Comparison of ENCODE assay signal across 8 cellular contexts in genomic region chr13:27425151-27425917, GRCh38. TPM values are rescaled to one million over a fixed set of nuclear protein-coding genes. Genes with fewer than 3 reads are reported as not detected.
A peak's percentile ranks its signal among the peaks of the same experiment; 100 is the strongest.
DNase-seq lines count a peak whose midpoint lies in the region; ATAC-seq, FAIRE-seq and TF ChIP-seq lines count a peak whose summit lies in the region.

No MANE protein-coding gene starts in this region.

- no peaks in the 10 kb centered on the region for H3K27me3 Mint-ChIP-seq in activated CD8-positive, alpha-beta T cell treated with anti-CD3 and anti-CD28 coated beads, Interleukin-2, amount 10 ng/mL, durations not matched to agents 7 days and 5 days (ENCODE audit: low read depth)
- H3K27me3 Mint-ChIP-seq in glutamatergic neuron (ENCODE audit: unreplicated experiment), result peaks cover 8% of the 10 kb centered on the region

- peaks cover 38% of the 10 kb centered on the region for H3K36me3 Mint-ChIP-seq in activated CD8-positive, alpha-beta T cell treated with anti-CD3 and anti-CD28 coated beads, Interleukin-2, amount 10 ng/mL, durations not matched to agents 7 days and 5 days (ENCODE audit: low read depth)
- H3K36me3 Mint-ChIP-seq in glutamatergic neuron (ENCODE audit: unreplicated experiment), result no peaks in the 10 kb centered on the region

- peak; percentile 46 for DNase-seq in activated CD8-positive, alpha-beta T cell treated with anti-CD3 and anti-CD28 coated beads, Interleukin-2, amount 10 ng/mL, durations not matched to agents 7 days and 5 days
- DNase-seq in glutamatergic neuron (no peak), small intestine (peak; percentile 30), urothelium cell line (ENCODE audit: low spot score) (no peak)

- H3K27ac ChIP-seq in small intestine (ENCODE audit: low read depth in 1 of 2, low read length in 1 of 2), result peak overlapping the region; percentile 89 to 98

- H3K4me3 Mint-ChIP-seq in activated CD8-positive, alpha-beta T cell treated with anti-CD3 and anti-CD28 coated beads, Interleukin-2, amount 10 ng/mL, durations not matched to agents 7 days and 5 days, result peak overlapping the region; percentile 84
- H3K4me3 Mint-ChIP-seq in glutamatergic neuron (ENCODE audit: unreplicated experiment), result peak overlapping the region; percentile 85

- POLR2A ChIA-PET in activated CD8-positive, alpha-beta T cell treated with anti-CD3 and anti-CD28 coated beads, Interleukin-2, amount 10 ng/mL, durations not matched to agents 7 days and 5 days (lab: Charles Lee), result interaction anchor here (0.7 to 6.5 kb wide), 8 partner anchors 10 to 204 kb away, joined by 3 to 156 read pairs (median 9); partner anchors contain the start of genes LNX2, MTIF3 and POLR1D

- CTCF ChIA-PET in activated CD8-positive, alpha-beta T cell treated with anti-CD3 and anti-CD28 coated beads, Interleukin-2, amount 10 ng/mL, durations not matched to agents 7 days and 5 days (lab: Charles Lee), result interaction anchor here (0.8 to 5.5 kb wide), 11 partner anchors 10 to 401 kb away, joined by 3 to 36 read pairs (median 7); partner anchors contain the start of gene MTIF3

- no peak for TF ChIP-seq CTCF in glutamatergic neuron (IDR thresholded peaks at IDR 0.05; ENCODE audit: partially characterized antibody, unreplicated experiment)

- peaks cover 0 to 9% of the 10 kb centered on the region in 2 donors for H3K4me1 ChIP-seq in small intestine (ENCODE audit: control insufficient read depth in 2 of 2, insufficient read depth in 1 of 2, low read depth in 1 of 2, low read length in 1 of 2)

- H3K4me1 Mint-ChIP-seq in activated CD8-positive, alpha-beta T cell treated with anti-CD3 and anti-CD28 coated beads, Interleukin-2, amount 10 ng/mL, durations not matched to agents 7 days and 5 days (ENCODE audit: low read depth), result peaks cover 33% of the 10 kb centered on the region
- peaks cover 17% of the 10 kb centered on the region for H3K4me1 Mint-ChIP-seq in glutamatergic neuron (ENCODE audit: low read depth, unreplicated experiment)

- peak overlapping the region; percentile 43 to 68 for H3K4me3 ChIP-seq in small intestine (ENCODE audit: low read depth in 1 of 2, low read length in 2 of 2)

- WGBS in small intestine, 3 donors, result 14 to 23% (median 21%) methylated on average over 13 of the region's 13 CpGs

- no peaks in the 10 kb centered on the region for H3K9me3 ChIP-seq in small intestine (ENCODE audit: control insufficient read depth, low read depth)

- peak overlapping the region; percentile 92 for H3K27ac Mint-ChIP-seq in activated CD8-positive, alpha-beta T cell treated with anti-CD3 and anti-CD28 coated beads, Interleukin-2, amount 10 ng/mL, durations not matched to agents 7 days and 5 days
- H3K27ac Mint-ChIP-seq in glutamatergic neuron (ENCODE audit: unreplicated experiment), result peak overlapping the region; percentile 74

- FAIRE-seq in small intestine (lab: Jason Lieb, UNC) (no peak), urothelium cell line (lab: Jason Lieb, UNC) (no peak)

- no peaks in the 10 kb centered on the region for H3K9me3 Mint-ChIP-seq in activated CD8-positive, alpha-beta T cell treated with anti-CD3 and anti-CD28 coated beads, Interleukin-2, amount 10 ng/mL, durations not matched to agents 7 days and 5 days (ENCODE audit: insufficient read depth)
- peaks cover 6% of the 10 kb centered on the region for H3K9me3 Mint-ChIP-seq in glutamatergic neuron (ENCODE audit: unreplicated experiment)

- ATAC-seq in GM18498 (IDR thresholded peaks at IDR 0.05; ENCODE audit: unreplicated experiment) (peak; percentile 3), HG03108 (IDR thresholded peaks at IDR 0.05; ENCODE audit: unreplicated experiment) (peak; percentile 0), GM21526 (IDR thresholded peaks at IDR 0.05; ENCODE audit: low FRiP score, unreplicated experiment) (no peak), HG03039 (IDR thresholded peaks at IDR 0.05; ENCODE audit: unreplicated experiment) (no peak)
- peak; percentile 2 for ATAC-seq in activated CD8-positive, alpha-beta T cell treated with anti-CD3 and anti-CD28 coated beads, Interleukin-2, amount 10 ng/mL, durations not matched to agents 7 days and 5 days

- H3K27me3 ChIP-seq in small intestine (ENCODE audit: control insufficient read depth in 2 of 2, insufficient read depth in 2 of 2, low read length in 2 of 2), result no peaks in the 10 kb centered on the region

- H3K36me3 ChIP-seq in small intestine (ENCODE audit: control insufficient read depth in 2 of 2, insufficient read depth in 2 of 2, low read length in 2 of 2), result no peaks in the 10 kb centered on the region

RNA-seq across cellular contexts. Expression of gene GTF3A, which starts 0.9 kb away (rescaled TPM):
- 100 to 1,000 TPM; 227 to 233 TPM for total RNA-seq in activated CD8-positive, alpha-beta T cell treated with anti-CD3 and anti-CD28 coated beads, Interleukin-2, amount 10 ng/mL, durations not matched to agents 7 days and 5 days
- 70.2 TPM for total RNA-seq in glutamatergic neuron (ENCODE audit: unreplicated experiment)
- 100 to 1,000 TPM in 2 of 3 donors, 10 to 100 TPM in 1; 98.2 to 129 (median 126) TPM for polyA plus RNA-seq in small intestine

RNA-seq across cellular contexts. Expression of gene MTIF3, which starts 25.0 kb away (rescaled TPM):
- 10 to 100 TPM; 39.9 to 44.7 TPM for total RNA-seq in activated CD8-positive, alpha-beta T cell treated with anti-CD3 and anti-CD28 coated beads, Interleukin-2, amount 10 ng/mL, durations not matched to agents 7 days and 5 days
- 46.1 TPM for total RNA-seq in glutamatergic neuron (ENCODE audit: unreplicated experiment)
- polyA plus RNA-seq in small intestine, result 100 to 1,000 TPM in 2 of 3 donors, 10 to 100 TPM in 1; 82.2 to 149 (median 138) TPM

Comparison
In these comparisons a context has a peak if more than half of its experiments do, and no peak if none do; other contexts are left out.
1. ATAC-seq: peak in GM18498 (single experiment), HG03108 (single experiment) and activated CD8-positive, alpha-beta T cell treated with anti-CD3 and anti-CD28 coated beads, Interleukin-2, amount 10 ng/mL, durations not matched to agents 7 days and 5 days (single experiment); none in GM21526 (single experiment) and HG03039 (single experiment).
2. DNase-seq: peak in activated CD8-positive, alpha-beta T cell treated with anti-CD3 and anti-CD28 coated beads, Interleukin-2, amount 10 ng/mL, durations not matched to agents 7 days and 5 days (single experiment) and small intestine (single experiment); none in glutamatergic neuron (single experiment) and urothelium cell line (single experiment).